Comparison of ENCODE assay signal across 1 cellular context in the genomic region with DNA sequence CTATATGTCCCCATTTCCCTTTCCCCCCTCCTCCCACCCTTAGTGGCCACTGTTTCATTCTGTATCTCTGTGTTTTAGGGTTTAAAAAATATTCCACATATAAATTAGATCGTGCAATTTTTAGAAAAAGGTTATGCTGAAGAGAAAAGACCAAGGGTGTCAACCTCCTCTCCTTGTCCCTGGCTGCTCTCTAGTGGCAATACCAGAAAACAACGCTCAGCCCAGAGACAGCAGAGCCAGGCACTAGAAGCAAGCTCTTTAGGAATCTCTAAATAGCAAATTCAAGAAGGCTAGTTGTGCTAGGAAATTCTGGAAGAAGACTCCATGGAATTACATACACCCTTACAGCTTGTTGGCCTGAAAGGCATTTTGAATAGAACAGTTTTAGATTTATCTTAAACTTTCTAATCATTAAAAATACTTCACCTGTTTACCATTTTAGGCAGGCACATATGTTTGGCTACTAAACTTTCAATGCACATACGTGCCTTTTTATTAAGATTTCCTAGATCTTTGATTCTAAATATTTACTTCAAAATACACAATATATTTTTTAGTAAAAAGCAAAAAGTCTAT.
TF ChIP-seq lines count a peak whose summit lies in the region.

No MANE protein-coding gene starts in this region.

TF ChIP-seq in GM23338, 12 proteins besides CTCF, POLR2A, EP300 and RAD21 (continued from another document):
- TF ChIP-seq, protein P1, sequence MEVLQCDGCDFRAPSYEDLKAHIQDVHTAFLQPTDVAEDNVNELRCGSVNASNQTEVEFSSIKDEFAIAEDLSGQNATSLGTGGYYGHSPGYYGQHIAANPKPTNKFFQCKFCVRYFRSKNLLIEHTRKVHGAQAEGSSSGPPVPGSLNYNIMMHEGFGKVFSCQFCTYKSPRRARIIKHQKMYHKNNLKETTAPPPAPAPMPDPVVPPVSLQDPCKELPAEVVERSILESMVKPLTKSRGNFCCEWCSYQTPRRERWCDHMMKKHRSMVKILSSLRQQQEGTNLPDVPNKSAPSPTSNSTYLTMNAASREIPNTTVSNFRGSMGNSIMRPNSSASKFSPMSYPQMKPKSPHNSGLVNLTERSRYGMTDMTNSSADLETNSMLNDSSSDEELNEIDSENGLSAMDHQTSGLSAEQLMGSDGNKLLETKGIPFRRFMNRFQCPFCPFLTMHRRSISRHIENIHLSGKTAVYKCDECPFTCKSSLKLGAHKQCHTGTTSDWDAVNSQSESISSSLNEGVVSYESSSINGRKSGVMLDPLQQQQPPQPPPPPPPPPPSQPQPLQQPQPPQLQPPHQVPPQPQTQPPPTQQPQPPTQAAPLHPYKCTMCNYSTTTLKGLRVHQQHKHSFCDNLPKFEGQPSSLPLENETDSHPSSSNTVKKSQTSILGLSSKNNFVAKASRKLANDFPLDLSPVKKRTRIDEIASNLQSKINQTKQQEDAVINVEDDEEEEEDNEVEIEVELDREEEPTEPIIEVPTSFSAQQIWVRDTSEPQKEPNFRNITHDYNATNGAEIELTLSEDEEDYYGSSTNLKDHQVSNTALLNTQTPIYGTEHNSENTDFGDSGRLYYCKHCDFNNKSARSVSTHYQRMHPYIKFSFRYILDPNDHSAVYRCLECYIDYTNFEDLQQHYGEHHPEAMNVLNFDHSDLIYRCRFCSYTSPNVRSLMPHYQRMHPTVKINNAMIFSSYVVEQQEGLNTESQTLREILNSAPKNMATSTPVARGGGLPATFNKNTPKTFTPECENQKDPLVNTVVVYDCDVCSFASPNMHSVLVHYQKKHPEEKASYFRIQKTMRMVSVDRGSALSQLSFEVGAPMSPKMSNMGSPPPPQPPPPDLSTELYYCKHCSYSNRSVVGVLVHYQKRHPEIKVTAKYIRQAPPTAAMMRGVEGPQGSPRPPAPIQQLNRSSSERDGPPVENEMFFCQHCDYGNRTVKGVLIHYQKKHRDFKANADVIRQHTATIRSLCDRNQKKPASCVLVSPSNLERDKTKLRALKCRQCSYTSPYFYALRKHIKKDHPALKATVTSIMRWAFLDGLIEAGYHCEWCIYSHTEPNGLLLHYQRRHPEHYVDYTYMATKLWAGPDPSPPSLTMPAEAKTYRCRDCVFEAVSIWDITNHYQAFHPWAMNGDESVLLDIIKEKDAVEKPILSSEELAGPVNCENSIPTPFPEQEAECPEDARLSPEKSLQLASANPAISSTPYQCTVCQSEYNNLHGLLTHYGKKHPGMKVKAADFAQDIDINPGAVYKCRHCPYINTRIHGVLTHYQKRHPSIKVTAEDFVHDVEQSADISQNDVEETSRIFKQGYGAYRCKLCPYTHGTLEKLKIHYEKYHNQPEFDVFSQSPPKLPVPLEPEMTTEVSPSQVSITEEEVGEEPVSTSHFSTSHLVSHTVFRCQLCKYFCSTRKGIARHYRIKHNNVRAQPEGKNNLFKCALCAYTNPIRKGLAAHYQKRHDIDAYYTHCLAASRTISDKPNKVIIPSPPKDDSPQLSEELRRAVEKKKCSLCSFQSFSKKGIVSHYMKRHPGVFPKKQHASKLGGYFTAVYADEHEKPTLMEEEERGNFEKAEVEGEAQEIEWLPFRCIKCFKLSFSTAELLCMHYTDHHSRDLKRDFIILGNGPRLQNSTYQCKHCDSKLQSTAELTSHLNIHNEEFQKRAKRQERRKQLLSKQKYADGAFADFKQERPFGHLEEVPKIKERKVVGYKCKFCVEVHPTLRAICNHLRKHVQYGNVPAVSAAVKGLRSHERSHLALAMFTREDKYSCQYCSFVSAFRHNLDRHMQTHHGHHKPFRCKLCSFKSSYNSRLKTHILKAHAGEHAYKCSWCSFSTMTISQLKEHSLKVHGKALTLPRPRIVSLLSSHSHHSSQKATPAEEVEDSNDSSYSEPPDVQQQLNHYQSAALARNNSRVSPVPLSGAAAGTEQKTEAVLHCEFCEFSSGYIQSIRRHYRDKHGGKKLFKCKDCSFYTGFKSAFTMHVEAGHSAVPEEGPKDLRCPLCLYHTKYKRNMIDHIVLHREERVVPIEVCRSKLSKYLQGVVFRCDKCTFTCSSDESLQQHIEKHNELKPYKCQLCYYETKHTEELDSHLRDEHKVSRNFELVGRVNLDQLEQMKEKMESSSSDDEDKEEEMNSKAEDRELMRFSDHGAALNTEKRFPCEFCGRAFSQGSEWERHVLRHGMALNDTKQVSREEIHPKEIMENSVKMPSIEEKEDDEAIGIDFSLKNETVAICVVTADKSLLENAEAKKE (CRISPR knock-in tag; IDR thresholded peaks at IDR 0.05) = no peak
- TF ChIP-seq EZH2 (IDR thresholded peaks at IDR 0.05; ENCODE audit: low read depth, unreplicated experiment) (no peak), EZH2phosphoT487 (IDR thresholded peaks at IDR 0.05; ENCODE audit: unreplicated experiment) (no peak), POLR2AphosphoS5 (IDR thresholded peaks at IDR 0.05; ENCODE audit: low read depth) (no peak), REST (IDR thresholded peaks at IDR 0.05; ENCODE audit: unreplicated experiment) (no peak), ZNF331 (CRISPR knock-in tag; IDR thresholded peaks at IDR 0.05; ENCODE audit: low read depth) (no peak), CREB1 (CRISPR knock-in tag; IDR thresholded peaks at IDR 0.05; ENCODE audit: low read depth) (no peak), NANOG (IDR thresholded peaks at IDR 0.05; ENCODE audit: borderline replicate concordance) (no peak), ZNF114 (CRISPR knock-in tag; IDR thresholded peaks at IDR 0.05) (no peak)
